10 cellular contexts compared by ENCODE assay signal in genomic region chr20:36173451-36173933, GRCh38. TPM values are rescaled to one million over a fixed set of nuclear protein-coding genes. Genes with fewer than 3 reads are reported as not detected.
A peak's percentile ranks its signal among the peaks of the same experiment; 100 is the strongest.
DNase-seq lines count a peak whose midpoint lies in the region; ATAC-seq and TF ChIP-seq lines count a peak whose summit lies in the region.
"Had no signal": no experiment of that assay in that cellular context is flagged by ENCODE, and none has a peak within 500 bp of the region (broad histone marks: within the 10 kb centered on the region; RNA-seq: fewer than 3 reads in every experiment).

No MANE protein-coding gene starts in this region.

- H3K27me3 Mint-ChIP-seq in activated CD4-positive, alpha-beta T cell treated with anti-CD3 and anti-CD28 coated beads, Interleukin-2, amount 10 ng/mL, durations not matched to agents 7 days and 5 days = no peaks in the 10 kb centered on the region
- H3K27me3 Mint-ChIP-seq in stimulated activated naive B cell treated with anti-CD40 and anti-IgM and Interleukin-4, amounts not matched to agents 10 μg/mL and 1 μg/mL and 100 μg/mL, for 72 hours = peaks cover 14 to 29% of the 10 kb centered on the region in 2 donors

- TF ChIP-seq CTCF in GM13976 (IDR thresholded peaks at IDR 0.05; ENCODE audit: borderline replicate concordance, control extremely low read depth, extremely low read depth, insufficient read depth, missing control alignments) = no peak

- no peak overlapping the region for H3K4me3 Mint-ChIP-seq in activated CD4-positive, alpha-beta T cell treated with anti-CD3 and anti-CD28 coated beads, Interleukin-2, amount 10 ng/mL, durations not matched to agents 7 days and 5 days
- H3K4me3 Mint-ChIP-seq in stimulated activated naive B cell treated with anti-CD40 and anti-IgM and Interleukin-4, amounts not matched to agents 10 μg/mL and 1 μg/mL and 100 μg/mL, for 72 hours = no peak overlapping the region

- POLR2A ChIA-PET in activated CD4-positive, alpha-beta T cell treated with anti-CD3 and anti-CD28 coated beads, Interleukin-2, amount 10 ng/mL, durations not matched to agents 7 days and 5 days (lab: Charles Lee) = no interaction called here

- ATAC-seq in stimulated activated naive B cell treated with anti-CD40 and anti-IgM and Interleukin-4, amounts not matched to agents 10 μg/mL and 1 μg/mL and 100 μg/mL, for 72 hours (replicated peaks) = peak; percentile 60 to 72
- ATAC-seq in GM21619 (IDR thresholded peaks at IDR 0.05; ENCODE audit: unreplicated experiment) = no peak

- DNase-seq in activated CD4-positive, alpha-beta T cell treated with anti-CD3 and anti-CD28 coated beads, Interleukin-2, amount 10 ng/mL, durations not matched to agents 7 days and 5 days = peak; percentile 28
- DNase-seq in activated CD4-positive, alpha-beta T cell treated with anti-CD3 and anti-CD28 coated beads for 1 hour = no peak
- DNase-seq in SKM-1 (lab: John Stamatoyannopoulos, UW; ENCODE audit: unreplicated experiment) (peak; percentile 28), hepatic stellate cell (ENCODE audit: low spot score) (peak; percentile 61), NCI-H345 treated with DMSO at 0.1 percent for 48 hours (lab: John Stamatoyannopoulos, UW; ENCODE audit: unreplicated experiment) (no peak), GM13976 (ENCODE audit: low spot score) (no peak)
- DNase-seq in stimulated activated naive B cell treated with anti-CD40 and anti-IgM and Interleukin-4, amounts not matched to agents 10 μg/mL and 1 μg/mL and 100 μg/mL, for 72 hours = no peak
- DNase-seq: CD8-positive, alpha-beta memory T cell; NCI-H2081 had no signal

- H3K27ac Mint-ChIP-seq in activated CD4-positive, alpha-beta T cell treated with anti-CD3 and anti-CD28 coated beads, Interleukin-2, amount 10 ng/mL, durations not matched to agents 7 days and 5 days = no peak overlapping the region
- no peak overlapping the region for H3K27ac Mint-ChIP-seq in stimulated activated naive B cell treated with anti-CD40 and anti-IgM and Interleukin-4, amounts not matched to agents 10 μg/mL and 1 μg/mL and 100 μg/mL, for 72 hours

- H3K4me1 Mint-ChIP-seq in activated CD4-positive, alpha-beta T cell treated with anti-CD3 and anti-CD28 coated beads, Interleukin-2, amount 10 ng/mL, durations not matched to agents 7 days and 5 days = peaks cover 8% of the 10 kb centered on the region
- peaks cover 4 to 6% of the 10 kb centered on the region in 2 donors for H3K4me1 Mint-ChIP-seq in stimulated activated naive B cell treated with anti-CD40 and anti-IgM and Interleukin-4, amounts not matched to agents 10 μg/mL and 1 μg/mL and 100 μg/mL, for 72 hours

- in situ Hi-C loops in GM13976 (cut with MboI; ENCODE audit: low sequenced_read_pairs, unreplicated experiment) = no loop called here

- H3K36me3 Mint-ChIP-seq in activated CD4-positive, alpha-beta T cell treated with anti-CD3 and anti-CD28 coated beads, Interleukin-2, amount 10 ng/mL, durations not matched to agents 7 days and 5 days (ENCODE audit: low read depth) = no peaks in the 10 kb centered on the region
- no peaks in the 10 kb centered on the region for H3K36me3 Mint-ChIP-seq in stimulated activated naive B cell treated with anti-CD40 and anti-IgM and Interleukin-4, amounts not matched to agents 10 μg/mL and 1 μg/mL and 100 μg/mL, for 72 hours
- H3K36me3 Mint-ChIP-seq: CD8-positive, alpha-beta memory T cell had no signal

- H3K9me3 Mint-ChIP-seq in activated CD4-positive, alpha-beta T cell treated with anti-CD3 and anti-CD28 coated beads, Interleukin-2, amount 10 ng/mL, durations not matched to agents 7 days and 5 days = no peaks in the 10 kb centered on the region
- H3K9me3 Mint-ChIP-seq in stimulated activated naive B cell treated with anti-CD40 and anti-IgM and Interleukin-4, amounts not matched to agents 10 μg/mL and 1 μg/mL and 100 μg/mL, for 72 hours = no peaks in the 10 kb centered on the region
- H3K9me3 Mint-ChIP-seq: CD8-positive, alpha-beta memory T cell had no signal

- CTCF ChIA-PET in activated CD4-positive, alpha-beta T cell treated with anti-CD3 and anti-CD28 coated beads, Interleukin-2, amount 10 ng/mL, durations not matched to agents 7 days and 5 days (lab: Charles Lee) = interaction anchor here (0.6 to 1.4 kb wide), 3 partner anchors 12 to 33 kb away, joined by 3 to 4 read pairs (median 4); no protein-coding TSS in a partner anchor

RNA-seq across cellular contexts. Expression of gene EPB41L1, which starts 19.0 kb away (rescaled TPM):
- under 1 TPM in 1 of 2 experiments, not detected in 1; 0.22 TPM for total RNA-seq in activated CD4-positive, alpha-beta T cell treated with anti-CD3 and anti-CD28 coated beads, Interleukin-2, amount 10 ng/mL, durations not matched to agents 7 days and 5 days

Comparison
In these comparisons a context has a peak if more than half of its experiments do, and no peak if none do; other contexts are left out.
1. DNase-seq: peak in activated CD4-positive, alpha-beta T cell treated with anti-CD3 and anti-CD28 coated beads, Interleukin-2, amount 10 ng/mL, durations not matched to agents 7 days and 5 days (single experiment), SKM-1 (single experiment) and hepatic stellate cell (single experiment); none in activated CD4-positive, alpha-beta T cell treated with anti-CD3 and anti-CD28 coated beads for 1 hour (single experiment), stimulated activated naive B cell treated with anti-CD40 and anti-IgM and Interleukin-4, amounts not matched to agents 10 μg/mL and 1 μg/mL and 100 μg/mL, for 72 hours (single experiment), NCI-H345 treated with DMSO at 0.1 percent for 48 hours (single experiment) and GM13976 (single experiment).